In genomic region chr2:105872142-105872728, GRCh38 we compare ENCODE assay signal across 15 cellular contexts.
A peak's percentile ranks its signal among the peaks of the same experiment; 100 is the strongest.
DNase-seq lines count a peak whose midpoint lies in the region; ATAC-seq lines count a peak whose summit lies in the region.
"Had no signal": no experiment of that assay in that cellular context is flagged by ENCODE, and none has a peak within 500 bp of the region (broad histone marks: within the 10 kb centered on the region; RNA-seq: fewer than 3 reads in every experiment).

No MANE protein-coding gene starts in this region.

- H3K27ac Mint-ChIP-seq in T-helper 2 cell treated with Interferon-gamma antibody and Interleukin-4, amounts not matched to agents 5 μg/mL and 100 μg/mL, for 36 hours = peak overlapping the region; percentile 21
- H3K27ac Mint-ChIP-seq in memory B cell = peak overlapping the region; percentile 59

- H3K27me3 Mint-ChIP-seq in T-helper 2 cell treated with Interferon-gamma antibody and Interleukin-4, amounts not matched to agents 5 μg/mL and 100 μg/mL, for 36 hours (ENCODE audit: low read depth) = no peaks in the 10 kb centered on the region
- no peaks in the 10 kb centered on the region for H3K27me3 Mint-ChIP-seq in memory B cell

- peaks cover 46% of the 10 kb centered on the region for H3K36me3 Mint-ChIP-seq in T-helper 2 cell treated with Interferon-gamma antibody and Interleukin-4, amounts not matched to agents 5 μg/mL and 100 μg/mL, for 36 hours (ENCODE audit: low read depth)
- peaks cover 25% of the 10 kb centered on the region for H3K36me3 Mint-ChIP-seq in memory B cell

- no peak overlapping the region for H3K4me3 Mint-ChIP-seq in T-helper 2 cell treated with Interferon-gamma antibody and Interleukin-4, amounts not matched to agents 5 μg/mL and 100 μg/mL, for 36 hours
- H3K4me3 Mint-ChIP-seq in memory B cell = no peak overlapping the region

- ATAC-seq in memory B cell (ENCODE audit: low read depth) (peak; percentile 39), HG03025 (IDR thresholded peaks at IDR 0.05; ENCODE audit: low FRiP score, unreplicated experiment) (no peak), GM18873 (IDR thresholded peaks at IDR 0.05; ENCODE audit: low FRiP score, unreplicated experiment) (no peak)
- ATAC-seq: foreskin keratinocyte had no signal

- H3K4me1 Mint-ChIP-seq in T-helper 2 cell treated with Interferon-gamma antibody and Interleukin-4, amounts not matched to agents 5 μg/mL and 100 μg/mL, for 36 hours (ENCODE audit: low read depth) = peaks cover 68% of the 10 kb centered on the region
- H3K4me1 Mint-ChIP-seq in memory B cell = peaks cover 58% of the 10 kb centered on the region

- peak; percentile 29 for DNase-seq in stimulated activated CD4-positive, alpha-beta T cell treated with anti-CD3 and anti-CD28 coated beads, Interleukin-15, amount 100 ng/mL, for 24 hours
- DNase-seq in stimulated activated CD4-positive, alpha-beta T cell treated with anti-CD3 and anti-CD28 coated beads, Interleukin-4, amount 100 ng/mL, for 24 hours = no peak
- no peak for DNase-seq in T-helper 2 cell treated with Interferon-gamma antibody and Interleukin-4, amounts not matched to agents 5 μg/mL and 100 μg/mL, for 36 hours (ENCODE audit: low spot score)
- DNase-seq in memory B cell (ENCODE audit: low spot score in 2 of 2) (no peak), hypothalamus (lab: John Stamatoyannopoulos, UW) (no peak), anterior cingulate cortex (lab: John Stamatoyannopoulos, UW) (no peak)
- DNase-seq: foreskin keratinocyte, GOT3, IMR-90, NCI-H1694 treated with DMSO at 0.1 percent for 48 hours, nucleus accumbens, SIG-M5, WERI-Rb-1 had no signal

- no peaks in the 10 kb centered on the region for H3K9me3 Mint-ChIP-seq in T-helper 2 cell treated with Interferon-gamma antibody and Interleukin-4, amounts not matched to agents 5 μg/mL and 100 μg/mL, for 36 hours
- H3K9me3 Mint-ChIP-seq in memory B cell = no peaks in the 10 kb centered on the region
